1 cellular context compared by ENCODE assay signal in genomic region chr19:32404939-32405430, GRCh38.
A peak's percentile ranks its signal among the peaks of the same experiment; 100 is the strongest.
TF ChIP-seq lines count a peak whose summit lies in the region.

No MANE protein-coding gene starts in this region.

TF ChIP-seq in HepG2, 621 proteins besides CTCF, POLR2A, EP300 and RAD21 (continues in another document):
- no peak for TF ChIP-seq TCF7L2 (IDR thresholded peaks at IDR 0.05; ENCODE audit: low read depth, low read length)
- no peak for TF ChIP-seq MXD4 (CRISPR knock-in tag; IDR thresholded peaks at IDR 0.05)
- TF ChIP-seq, protein P1, sequence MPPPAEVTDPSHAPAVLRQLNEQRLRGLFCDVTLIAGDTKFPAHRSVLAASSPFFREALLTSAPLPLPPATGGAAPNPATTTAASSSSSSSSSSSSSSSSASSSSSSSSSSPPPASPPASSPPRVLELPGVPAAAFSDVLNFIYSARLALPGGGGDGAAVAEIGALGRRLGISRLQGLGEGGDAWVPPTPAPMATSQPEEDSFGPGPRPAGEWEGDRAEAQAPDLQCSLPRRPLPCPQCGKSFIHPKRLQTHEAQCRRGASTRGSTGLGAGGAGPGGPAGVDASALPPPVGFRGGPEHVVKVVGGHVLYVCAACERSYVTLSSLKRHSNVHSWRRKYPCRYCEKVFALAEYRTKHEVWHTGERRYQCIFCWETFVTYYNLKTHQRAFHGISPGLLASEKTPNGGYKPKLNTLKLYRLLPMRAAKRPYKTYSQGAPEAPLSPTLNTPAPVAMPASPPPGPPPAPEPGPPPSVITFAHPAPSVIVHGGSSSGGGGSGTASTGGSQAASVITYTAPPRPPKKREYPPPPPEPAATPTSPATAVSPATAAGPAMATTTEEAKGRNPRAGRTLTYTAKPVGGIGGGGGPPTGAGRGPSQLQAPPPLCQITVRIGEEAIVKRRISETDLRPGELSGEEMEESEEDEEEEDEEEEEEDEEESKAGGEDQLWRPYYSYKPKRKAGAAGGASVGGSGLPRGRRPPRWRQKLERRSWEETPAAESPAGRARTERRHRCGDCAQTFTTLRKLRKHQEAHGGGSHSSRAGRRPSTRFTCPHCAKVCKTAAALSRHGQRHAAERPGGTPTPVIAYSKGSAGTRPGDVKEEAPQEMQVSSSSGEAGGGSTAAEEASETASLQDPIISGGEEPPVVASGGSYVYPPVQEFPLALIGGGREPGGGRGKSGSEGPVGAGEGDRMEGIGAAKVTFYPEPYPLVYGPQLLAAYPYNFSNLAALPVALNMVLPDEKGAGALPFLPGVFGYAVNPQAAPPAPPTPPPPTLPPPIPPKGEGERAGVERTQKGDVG (CRISPR knock-in tag; IDR thresholded peaks at IDR 0.05; ENCODE audit: borderline replicate concordance): 0 out of 2 replicates have a peak, but pooled peaks have one; percentile 40
- 0 out of 2 replicates have a peak, but pooled peaks have one; percentile 33 for TF ChIP-seq ZNF567 (CRISPR knock-in tag; IDR thresholded peaks at IDR 0.05; ENCODE audit: borderline replicate concordance)
- TF ChIP-seq FLYWCH1 (CRISPR knock-in tag; IDR thresholded peaks at IDR 0.05): 0 out of 2 replicates have a peak, but pooled peaks have one; percentile 40
- TF ChIP-seq ZNF280B (CRISPR knock-in tag; IDR thresholded peaks at IDR 0.05; ENCODE audit: borderline replicate concordance): no peak
- TF ChIP-seq AKAP8 (CRISPR knock-in tag; IDR thresholded peaks at IDR 0.05): no peak
- peak; percentile 40; the same call in 1 of the 2 replicates for TF ChIP-seq ZNF850 (CRISPR knock-in tag; conservative IDR thresholded peaks at IDR 0.05)
- TF ChIP-seq IKZF4 (CRISPR knock-in tag; IDR thresholded peaks at IDR 0.05; ENCODE audit: borderline replicate concordance, low read depth, not compliant biosample characterization): peak; percentile 63
- no peak for TF ChIP-seq ZNF878 (CRISPR knock-in tag; IDR thresholded peaks at IDR 0.05)
- TF ChIP-seq ZNF501 (CRISPR knock-in tag; IDR thresholded peaks at IDR 0.05): peak; percentile 53; the same call in 1 of the 2 replicates
- TF ChIP-seq RERE (CRISPR knock-in tag; IDR thresholded peaks at IDR 0.05; ENCODE audit: low read depth): no peak
- no peak for TF ChIP-seq ZNF646 (CRISPR knock-in tag; IDR thresholded peaks at IDR 0.05)
- TF ChIP-seq GTF2F1 (IDR thresholded peaks at IDR 0.05; ENCODE audit: low read length): no peak
- TF ChIP-seq SRY (CRISPR knock-in tag; IDR thresholded peaks at IDR 0.05): 0 out of 2 replicates have a peak, but pooled peaks have one; percentile 21
- no peak for TF ChIP-seq MEIS2 (CRISPR knock-in tag; IDR thresholded peaks at IDR 0.05)
- TF ChIP-seq ZNF558 (CRISPR knock-in tag; IDR thresholded peaks at IDR 0.05; ENCODE audit: borderline replicate concordance): 0 out of 2 replicates have a peak, but pooled peaks have one; percentile 22
- TF ChIP-seq, protein P2, sequence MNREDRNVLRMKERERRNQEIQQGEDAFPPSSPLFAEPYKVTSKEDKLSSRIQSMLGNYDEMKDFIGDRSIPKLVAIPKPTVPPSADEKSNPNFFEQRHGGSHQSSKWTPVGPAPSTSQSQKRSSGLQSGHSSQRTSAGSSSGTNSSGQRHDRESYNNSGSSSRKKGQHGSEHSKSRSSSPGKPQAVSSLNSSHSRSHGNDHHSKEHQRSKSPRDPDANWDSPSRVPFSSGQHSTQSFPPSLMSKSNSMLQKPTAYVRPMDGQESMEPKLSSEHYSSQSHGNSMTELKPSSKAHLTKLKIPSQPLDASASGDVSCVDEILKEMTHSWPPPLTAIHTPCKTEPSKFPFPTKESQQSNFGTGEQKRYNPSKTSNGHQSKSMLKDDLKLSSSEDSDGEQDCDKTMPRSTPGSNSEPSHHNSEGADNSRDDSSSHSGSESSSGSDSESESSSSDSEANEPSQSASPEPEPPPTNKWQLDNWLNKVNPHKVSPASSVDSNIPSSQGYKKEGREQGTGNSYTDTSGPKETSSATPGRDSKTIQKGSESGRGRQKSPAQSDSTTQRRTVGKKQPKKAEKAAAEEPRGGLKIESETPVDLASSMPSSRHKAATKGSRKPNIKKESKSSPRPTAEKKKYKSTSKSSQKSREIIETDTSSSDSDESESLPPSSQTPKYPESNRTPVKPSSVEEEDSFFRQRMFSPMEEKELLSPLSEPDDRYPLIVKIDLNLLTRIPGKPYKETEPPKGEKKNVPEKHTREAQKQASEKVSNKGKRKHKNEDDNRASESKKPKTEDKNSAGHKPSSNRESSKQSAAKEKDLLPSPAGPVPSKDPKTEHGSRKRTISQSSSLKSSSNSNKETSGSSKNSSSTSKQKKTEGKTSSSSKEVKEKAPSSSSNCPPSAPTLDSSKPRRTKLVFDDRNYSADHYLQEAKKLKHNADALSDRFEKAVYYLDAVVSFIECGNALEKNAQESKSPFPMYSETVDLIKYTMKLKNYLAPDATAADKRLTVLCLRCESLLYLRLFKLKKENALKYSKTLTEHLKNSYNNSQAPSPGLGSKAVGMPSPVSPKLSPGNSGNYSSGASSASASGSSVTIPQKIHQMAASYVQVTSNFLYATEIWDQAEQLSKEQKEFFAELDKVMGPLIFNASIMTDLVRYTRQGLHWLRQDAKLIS (CRISPR knock-in tag; IDR thresholded peaks at IDR 0.05): no peak
- TF ChIP-seq, protein P3, sequence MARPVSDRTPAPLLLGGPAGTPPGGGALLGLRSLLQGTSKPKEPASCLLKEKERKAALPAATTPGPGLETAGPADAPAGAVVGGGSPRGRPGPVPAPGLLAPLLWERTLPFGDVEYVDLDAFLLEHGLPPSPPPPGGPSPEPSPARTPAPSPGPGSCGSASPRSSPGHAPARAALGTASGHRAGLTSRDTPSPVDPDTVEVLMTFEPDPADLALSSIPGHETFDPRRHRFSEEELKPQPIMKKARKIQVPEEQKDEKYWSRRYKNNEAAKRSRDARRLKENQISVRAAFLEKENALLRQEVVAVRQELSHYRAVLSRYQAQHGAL (CRISPR knock-in tag; IDR thresholded peaks at IDR 0.05; ENCODE audit: not compliant biosample characterization): no peak
- TF ChIP-seq SMAD9 (CRISPR knock-in tag; IDR thresholded peaks at IDR 0.05): 0 out of 2 replicates have a peak, but pooled peaks have one; percentile 24
- no peak for TF ChIP-seq JARID2 (CRISPR knock-in tag; IDR thresholded peaks at IDR 0.05; ENCODE audit: insufficient replicate concordance)
- no peak for TF ChIP-seq AHDC1 (CRISPR knock-in tag; IDR thresholded peaks at IDR 0.05; ENCODE audit: borderline replicate concordance)
